ENCODE assay signal across 27 cellular contexts in the genomic region with DNA sequence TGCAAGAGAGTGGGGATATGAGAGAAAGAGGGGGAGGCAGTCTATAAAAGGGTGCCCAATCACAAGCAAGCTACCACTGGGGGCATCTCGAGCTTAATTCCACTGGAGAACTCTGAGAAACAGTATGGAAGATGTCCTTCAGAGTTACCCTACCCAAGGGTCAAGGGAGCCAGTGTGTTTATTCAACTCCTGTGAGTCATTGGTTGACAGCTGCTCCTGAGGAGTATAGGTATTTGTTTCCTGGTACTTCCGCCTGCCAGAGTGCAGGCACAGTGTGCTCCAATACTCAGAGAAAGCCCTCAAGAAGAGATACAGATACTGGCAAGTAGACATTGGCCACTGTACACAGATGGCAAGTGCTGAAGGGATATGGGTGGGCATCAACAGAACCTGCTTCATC. TPM values are rescaled to one million over a fixed set of nuclear protein-coding genes. Genes with fewer than 3 reads are reported as not detected.
DNase-seq lines count a peak whose midpoint lies in the region; ATAC-seq and TF ChIP-seq lines count a peak whose summit lies in the region.
"Had no signal": no experiment of that assay in that cellular context is flagged by ENCODE, and none has a peak within 500 bp of the region (broad histone marks: within the 10 kb centered on the region; RNA-seq: fewer than 3 reads in every experiment).

No MANE protein-coding gene starts in this region.

- no peak overlapping the region for H3K27ac ChIP-seq in RWPE2 (ENCODE audit: poor library complexity, severe bottlenecking)
- H3K27ac ChIP-seq: BLaER1, KMS-11, SJSA1 had no signal

- no peaks in the 10 kb centered on the region for H3K9me3 ChIP-seq in BE2C
- H3K9me3 ChIP-seq in RWPE2 (ENCODE audit: severe bottlenecking), result no peaks in the 10 kb centered on the region
- H3K9me3 ChIP-seq: BLaER1, SJSA1 had no signal

- no peak for DNase-seq in BE2C
- DNase-seq in HPDE6-E6E7 (ENCODE audit: extremely low spot score), result peak; percentile 74
- DNase-seq in RWPE2 (ENCODE audit: low spot score), result no peak
- DNase-seq in kidney tubule cell (ENCODE audit: low spot score), result peak; percentile 52
- no peak for DNase-seq in germinal center (ENCODE audit: low spot score)
- no peak for DNase-seq in activated CD4-positive, CD25-positive, alpha-beta regulatory T cell (lab: John Stamatoyannopoulos, UW)
- DNase-seq: CD4-positive, CD25-positive, alpha-beta regulatory T cell; DMS79 treated with DMSO at 0.1 percent for 48 hours; GF-D8; GOT3; HCEC 1CT; NCI-H1092; NCI-H1436; NCI-H187; NCI-H2081 treated with DMSO at 0.1 percent for 48 hours; NCI-H2171; NCI-H345; NCI-H524; NCI-H774; Right ventricle myocardium superior; T-cell had no signal

- peaks cover 51% of the 10 kb centered on the region for H3K27me3 ChIP-seq in BE2C
- peaks cover 25% of the 10 kb centered on the region for H3K27me3 ChIP-seq in RWPE2 (ENCODE audit: insufficient read depth, poor library complexity, severe bottlenecking)
- H3K27me3 ChIP-seq: BLaER1 had no signal

- H3K4me3 ChIP-seq in BE2C (ENCODE audit: low read depth, low read length), result no peak overlapping the region
- H3K4me3 ChIP-seq in RWPE2 (ENCODE audit: severe bottlenecking), result no peak overlapping the region
- H3K4me3 ChIP-seq: BLaER1, SJSA1 had no signal

- ATAC-seq in RWPE2 (ENCODE audit: low read depth) (peak; percentile 20; the same call in 2 of the 3 replicates), GM21717 (IDR thresholded peaks at IDR 0.05; ENCODE audit: unreplicated experiment) (no peak), HG03045 (IDR thresholded peaks at IDR 0.05; ENCODE audit: unreplicated experiment) (no peak)
- ATAC-seq: T-cell had no signal

- H3K36me3 ChIP-seq in BE2C (no peaks in the 10 kb centered on the region), RWPE2 (ENCODE audit: low read depth) (no peaks in the 10 kb centered on the region)
- H3K36me3 ChIP-seq: BLaER1, SJSA1 had no signal

- TF ChIP-seq CTCF in BE2C (IDR thresholded peaks at IDR 0.05; ENCODE audit: low read depth, low read length) (peak; percentile 14; the same call in 1 of the 2 replicates), RWPE2 (IDR thresholded peaks at IDR 0.05; ENCODE audit: poor library complexity, severe bottlenecking) (no peak)

- H3K4me1 ChIP-seq in BE2C (no peaks in the 10 kb centered on the region), RWPE2 (ENCODE audit: insufficient read depth, poor library complexity, severe bottlenecking) (no peaks in the 10 kb centered on the region)

RNA-seq across cellular contexts. Expression of gene ARHGAP40, which starts 49.5 kb away (rescaled TPM):
- 0.46 TPM for polyA plus RNA-seq in BE2C (2012; ENCODE audit: insufficient read depth, insufficient read length, low read depth)
- polyA plus RNA-seq: CD4-positive, CD25-positive, alpha-beta regulatory T cell; IgD-negative memory B cell had no signal

Comparison
In these comparisons a context has a peak if more than half of its experiments do, and no peak if none do; other contexts are left out.
1. DNase-seq: peak in HPDE6-E6E7 (single experiment) and kidney tubule cell (single experiment); none in BE2C (single experiment), RWPE2 (single experiment), germinal center (single experiment) and activated CD4-positive, CD25-positive, alpha-beta regulatory T cell (0 of 4).